ENCODE assay signal across 1 cellular context in the genomic region with DNA sequence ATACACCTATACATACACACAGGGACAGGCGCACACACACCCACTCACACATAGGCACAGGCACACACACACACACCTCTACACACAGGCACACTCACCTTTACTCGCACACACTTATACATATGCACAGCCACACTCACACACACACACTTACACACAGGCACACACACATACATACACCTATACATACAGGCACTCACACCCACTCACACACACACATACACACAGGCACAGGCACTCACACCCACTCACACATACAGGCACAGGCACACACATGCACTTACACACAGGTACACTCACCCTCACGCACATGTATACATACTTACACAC.
A peak's percentile ranks its signal among the peaks of the same experiment; 100 is the strongest.
TF ChIP-seq lines count a peak whose summit lies in the region.

No MANE protein-coding gene starts in this region.

TF ChIP-seq in GM12878, 131 proteins besides CTCF, POLR2A, EP300 and RAD21 (continued from another document):
- TF ChIP-seq YBX1 (IDR thresholded peaks at IDR 0.05) (no peak), POU2F2 (IDR thresholded peaks at IDR 0.05; ENCODE audit: borderline replicate concordance, low read depth, low read length) (no peak), CREM (IDR thresholded peaks at IDR 0.05; ENCODE audit: low read depth) (no peak), ZNF217 (IDR thresholded peaks at IDR 0.05) (no peak), SUPT20H (IDR thresholded peaks at IDR 0.05; ENCODE audit: borderline replicate concordance, control insufficient read depth, low read depth, low read length) (no peak), ZNF384 (IDR thresholded peaks at IDR 0.05; ENCODE audit: borderline replicate concordance, low read depth, low read length) (no peak), JUNB (IDR thresholded peaks at IDR 0.05) (no peak), ESRRA (IDR thresholded peaks at IDR 0.05; ENCODE audit: low read length) (no peak), NBN (IDR thresholded peaks at IDR 0.05) (peak; percentile 42; the same call in 1 of the 2 replicates), BCL3 (IDR thresholded peaks at IDR 0.05; ENCODE audit: borderline replicate concordance, insufficient read depth, low read depth, low read length, poor library complexity, severe bottlenecking) (peak; percentile 73), GATAD2B (conservative IDR thresholded peaks at IDR 0.05; ENCODE audit: low read depth) (no peak), HDGF (IDR thresholded peaks at IDR 0.05) (peak; percentile 90; the same call in 1 of the 2 replicates), CBFB (IDR thresholded peaks at IDR 0.05; ENCODE audit: low read depth) (no peak), SREBF1 (IDR thresholded peaks at IDR 0.05; ENCODE audit: low read length) (no peak), TCF12 (IDR thresholded peaks at IDR 0.05; ENCODE audit: low read depth, low read length) (no peak), MTA2 (IDR thresholded peaks at IDR 0.05; ENCODE audit: low read depth) (no peak), RAD51 (IDR thresholded peaks at IDR 0.05) (no peak)
- TF ChIP-seq, protein P1, sequence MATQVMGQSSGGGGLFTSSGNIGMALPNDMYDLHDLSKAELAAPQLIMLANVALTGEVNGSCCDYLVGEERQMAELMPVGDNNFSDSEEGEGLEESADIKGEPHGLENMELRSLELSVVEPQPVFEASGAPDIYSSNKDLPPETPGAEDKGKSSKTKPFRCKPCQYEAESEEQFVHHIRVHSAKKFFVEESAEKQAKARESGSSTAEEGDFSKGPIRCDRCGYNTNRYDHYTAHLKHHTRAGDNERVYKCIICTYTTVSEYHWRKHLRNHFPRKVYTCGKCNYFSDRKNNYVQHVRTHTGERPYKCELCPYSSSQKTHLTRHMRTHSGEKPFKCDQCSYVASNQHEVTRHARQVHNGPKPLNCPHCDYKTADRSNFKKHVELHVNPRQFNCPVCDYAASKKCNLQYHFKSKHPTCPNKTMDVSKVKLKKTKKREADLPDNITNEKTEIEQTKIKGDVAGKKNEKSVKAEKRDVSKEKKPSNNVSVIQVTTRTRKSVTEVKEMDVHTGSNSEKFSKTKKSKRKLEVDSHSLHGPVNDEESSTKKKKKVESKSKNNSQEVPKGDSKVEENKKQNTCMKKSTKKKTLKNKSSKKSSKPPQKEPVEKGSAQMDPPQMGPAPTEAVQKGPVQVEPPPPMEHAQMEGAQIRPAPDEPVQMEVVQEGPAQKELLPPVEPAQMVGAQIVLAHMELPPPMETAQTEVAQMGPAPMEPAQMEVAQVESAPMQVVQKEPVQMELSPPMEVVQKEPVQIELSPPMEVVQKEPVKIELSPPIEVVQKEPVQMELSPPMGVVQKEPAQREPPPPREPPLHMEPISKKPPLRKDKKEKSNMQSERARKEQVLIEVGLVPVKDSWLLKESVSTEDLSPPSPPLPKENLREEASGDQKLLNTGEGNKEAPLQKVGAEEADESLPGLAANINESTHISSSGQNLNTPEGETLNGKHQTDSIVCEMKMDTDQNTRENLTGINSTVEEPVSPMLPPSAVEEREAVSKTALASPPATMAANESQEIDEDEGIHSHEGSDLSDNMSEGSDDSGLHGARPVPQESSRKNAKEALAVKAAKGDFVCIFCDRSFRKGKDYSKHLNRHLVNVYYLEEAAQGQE (IDR thresholded peaks at IDR 0.05; ENCODE audit: low read depth, low read length), result no peak
- TF ChIP-seq, protein P2, sequence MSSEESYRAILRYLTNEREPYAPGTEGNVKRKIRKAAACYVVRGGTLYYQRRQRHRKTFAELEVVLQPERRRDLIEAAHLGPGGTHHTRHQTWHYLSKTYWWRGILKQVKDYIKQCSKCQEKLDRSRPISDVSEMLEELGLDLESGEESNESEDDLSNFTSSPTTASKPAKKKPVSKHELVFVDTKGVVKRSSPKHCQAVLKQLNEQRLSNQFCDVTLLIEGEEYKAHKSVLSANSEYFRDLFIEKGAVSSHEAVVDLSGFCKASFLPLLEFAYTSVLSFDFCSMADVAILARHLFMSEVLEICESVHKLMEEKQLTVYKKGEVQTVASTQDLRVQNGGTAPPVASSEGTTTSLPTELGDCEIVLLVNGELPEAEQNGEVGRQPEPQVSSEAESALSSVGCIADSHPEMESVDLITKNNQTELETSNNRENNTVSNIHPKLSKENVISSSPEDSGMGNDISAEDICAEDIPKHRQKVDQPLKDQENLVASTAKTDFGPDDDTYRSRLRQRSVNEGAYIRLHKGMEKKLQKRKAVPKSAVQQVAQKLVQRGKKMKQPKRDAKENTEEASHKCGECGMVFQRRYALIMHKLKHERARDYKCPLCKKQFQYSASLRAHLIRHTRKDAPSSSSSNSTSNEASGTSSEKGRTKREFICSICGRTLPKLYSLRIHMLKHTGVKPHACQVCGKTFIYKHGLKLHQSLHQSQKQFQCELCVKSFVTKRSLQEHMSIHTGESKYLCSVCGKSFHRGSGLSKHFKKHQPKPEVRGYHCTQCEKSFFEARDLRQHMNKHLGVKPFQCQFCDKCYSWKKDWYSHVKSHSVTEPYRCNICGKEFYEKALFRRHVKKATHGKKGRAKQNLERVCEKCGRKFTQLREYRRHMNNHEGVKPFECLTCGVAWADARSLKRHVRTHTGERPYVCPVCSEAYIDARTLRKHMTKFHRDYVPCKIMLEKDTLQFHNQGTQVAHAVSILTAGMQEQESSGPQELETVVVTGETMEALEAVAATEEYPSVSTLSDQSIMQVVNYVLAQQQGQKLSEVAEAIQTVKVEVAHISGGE (CRISPR knock-in tag; IDR thresholded peaks at IDR 0.05), result no peak
